In genomic region chr7:140672382-140673062, GRCh38 we compare ENCODE assay signal across 8 cellular contexts. TPM values are rescaled to one million over a fixed set of nuclear protein-coding genes. Genes with fewer than 3 reads are reported as not detected.
A peak's percentile ranks its signal among the peaks of the same experiment; 100 is the strongest.
DNase-seq lines count a peak whose midpoint lies in the region; ATAC-seq and TF ChIP-seq lines count a peak whose summit lies in the region.

TSS of gene ADCK2 (plus strand) at chr7:140672945. CDS start at chr7:140673331, 386 bp downstream.

- in situ Hi-C loops in brain microvascular endothelial cell (cut with HindIII; ENCODE audit: low pct_ligation_motif_present, low sequenced_read_pairs): no loop called here

- DNase-seq in Daoy (ENCODE audit: low read depth): peak; percentile 48
- peak; percentile 90 for DNase-seq in HuH-7.5 (ENCODE audit: low spot score)
- peak; percentile 29 to 67 (median 60) for DNase-seq in T-helper 17 cell
- DNase-seq in brain microvascular endothelial cell: no peak
- DNase-seq in iPS-NIHi7 (ENCODE audit: extremely low spot score): peak; percentile 94
- DNase-seq in spleen: peak; percentile 91
- no peak for DNase-seq in KG1 (lab: John Stamatoyannopoulos, UW)

- peak within 1 kb of the TSS; percentile 92 for H3K4me3 Mint-ChIP-seq in T-helper 17 cell

- H3K4me1 Mint-ChIP-seq in T-helper 17 cell: peaks cover 18% of the 10 kb centered on the region

- no peaks in the 10 kb centered on the region for H3K9me3 ChIP-seq in T-helper 17 cell (ENCODE audit: control insufficient read depth, low read length, poor library complexity, severe bottlenecking)
- H3K9me3 ChIP-seq in spleen: no peaks in the 10 kb centered on the region

- no peaks in the 10 kb centered on the region for H3K27me3 Mint-ChIP-seq in T-helper 17 cell

- H3K4me1 ChIP-seq in spleen: peaks cover 23 to 54% (median 45%) of the 10 kb centered on the region in 6 donors

- TF ChIP-seq CTCF in brain microvascular endothelial cell (IDR thresholded peaks at IDR 0.05; ENCODE audit: low read depth, low read length, missing control alignments) (no peak), spleen (IDR thresholded peaks at IDR 0.05 in 8 of 11, conservative IDR thresholded peaks at IDR 0.05 in 3 of 11) (no peak)

- no peaks in the 10 kb centered on the region for H3K36me3 Mint-ChIP-seq in T-helper 17 cell (ENCODE audit: low read depth)

- H3K4me3 ChIP-seq in brain microvascular endothelial cell (ENCODE audit: low read depth, low read length): peak within 1 kb of the TSS; percentile 62
- H3K4me3 ChIP-seq in spleen: peak within 1 kb of the TSS; percentile 50 to 95 (median 74)

- H3K27ac Mint-ChIP-seq in T-helper 17 cell: peak within 1 kb of the TSS; percentile 91

- no peaks in the 10 kb centered on the region for H3K36me3 ChIP-seq in brain microvascular endothelial cell (replicated peaks)
- H3K36me3 ChIP-seq in spleen: peaks cover 0 to 7% (median 0%) of the 10 kb centered on the region in 6 donors

- TF ChIP-seq POLR2A in spleen (IDR thresholded peaks at IDR 0.05): peak in 1 of 3 donors; percentile 14

- no peaks in the 10 kb centered on the region for H3K27me3 ChIP-seq in brain microvascular endothelial cell (replicated peaks)
- H3K27me3 ChIP-seq in spleen (replicated peaks in 1 of 7): no peaks in the 10 kb centered on the region

- H3K27ac ChIP-seq in brain microvascular endothelial cell: no peak within 1 kb of the TSS
- peak within 1 kb of the TSS; percentile 81 to 94 (median 90) for H3K27ac ChIP-seq in spleen

- peak; percentile 52 for ATAC-seq in GM21423 (IDR thresholded peaks at IDR 0.05; ENCODE audit: unreplicated experiment)
- ATAC-seq in T-helper 17 cell: peak; percentile 74

- intact Hi-C loops in spleen (cut with DNase I; ENCODE audit: low total_unique reads): no loop called here

- WGBS in spleen, 5 donors: 1 to 2% (median 2%) methylated on average over 27 to 41 of the region's 41 CpGs

RNA-seq across cellular contexts. Expression of gene ADCK2, which starts in this region (rescaled TPM):
- total RNA-seq in Daoy (2014; rRNA removed; shearing (Covaris generic)): 15.0 and 15.4 TPM in 2 replicates
- total RNA-seq in T-helper 17 cell: 10 to 100 TPM; 12.7 to 17.9 TPM
- 10 to 100 TPM; 16.9 to 25.2 (median 20.4) TPM for total RNA-seq in spleen
- polyA plus RNA-seq in spleen: 10 to 100 TPM; 10.6 to 15.6 (median 11.9) TPM

Comparison
In these comparisons a context has a peak if more than half of its experiments do, and no peak if none do; other contexts are left out.
1. DNase-seq: peak in Daoy (single experiment), HuH-7.5 (single experiment), T-helper 17 cell (3 of 3), iPS-NIHi7 (single experiment) and spleen (single experiment); none in brain microvascular endothelial cell (single experiment) and KG1 (single experiment).